In the genomic region with DNA sequence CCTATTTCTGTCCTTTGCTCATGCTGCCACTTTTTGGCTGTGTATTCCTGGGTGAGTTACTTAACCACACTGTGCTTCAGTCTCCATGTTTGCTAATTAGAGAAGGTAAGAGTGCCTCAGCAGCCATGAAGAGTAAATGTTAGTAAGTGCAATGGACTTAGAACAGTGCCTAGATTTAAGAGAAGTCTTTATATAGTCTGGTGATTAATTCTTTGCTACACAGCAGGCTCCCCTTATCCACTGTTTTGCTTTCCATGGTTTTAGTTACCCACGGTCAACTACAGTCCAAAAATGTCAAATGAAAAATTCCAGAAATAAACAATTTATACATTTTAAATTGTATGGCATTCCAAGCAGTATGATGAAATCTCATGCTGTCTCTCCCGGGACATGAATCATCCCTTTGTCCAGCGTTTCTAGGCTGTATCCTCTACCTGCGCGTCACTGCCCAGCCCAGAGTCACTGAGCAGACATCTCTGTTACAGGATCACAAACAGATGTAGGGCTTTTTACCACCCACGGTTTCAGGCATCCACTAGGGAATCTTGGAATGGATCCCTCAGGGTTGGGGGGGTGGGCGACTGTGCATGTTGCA, we compare ENCODE assay signal across 10 cellular contexts.
DNase-seq lines count a peak whose midpoint lies in the region; ATAC-seq and TF ChIP-seq lines count a peak whose summit lies in the region.
"Had no signal": no experiment of that assay in that cellular context is flagged by ENCODE, and none has a peak within 500 bp of the region (broad histone marks: within the 10 kb centered on the region; RNA-seq: fewer than 3 reads in every experiment).

No MANE protein-coding gene starts in this region.

- H3K9me3 ChIP-seq in esophagus muscularis mucosa (no peaks in the 10 kb centered on the region), transverse colon (no peaks in the 10 kb centered on the region)

- TF ChIP-seq POLR2A in esophagus muscularis mucosa (IDR thresholded peaks at IDR 0.05; ENCODE audit: low read depth) (no peak), transverse colon (IDR thresholded peaks at IDR 0.05) (no peak)

- H3K27ac ChIP-seq in RWPE1 (peak overlapping the region; percentile 64), esophagus muscularis mucosa (replicated peaks in 1 of 4) (peak overlapping the region; percentile 53 to 73 (median 62)), transverse colon (peak overlapping the region in 1 of 4 donors; percentile 26)

- CTCF ChIA-PET in RWPE1 (lab: Yijun Ruan, JAX): interaction anchor here (0.6 kb wide), 1 partner anchor 46 kb away, joined by 3 read pairs; no protein-coding TSS in a partner anchor

- no peak for TF ChIP-seq EP300 in esophagus muscularis mucosa (IDR thresholded peaks at IDR 0.05)
- TF ChIP-seq EP300 in transverse colon (IDR thresholded peaks at IDR 0.05; ENCODE audit: low read depth): no peak

- H3K27ac Mint-ChIP-seq in neural crest cell (ENCODE audit: unreplicated experiment): peak overlapping the region; percentile 60

- H3K36me3 ChIP-seq in esophagus muscularis mucosa: peaks cover 0 to 25% (median 14%) of the 10 kb centered on the region in 4 donors
- no peaks in the 10 kb centered on the region for H3K36me3 ChIP-seq in transverse colon

- 29% methylated on average over 7 of the region's 7 CpGs for whole genome bisulfite sequencing in esophagus muscularis mucosa
- WGBS in transverse colon (ENCODE audit: low coverage in 1 of 2), 2 donors: 63 to 74% methylated on average over 7 of the region's 7 CpGs

- in situ Hi-C loops in transverse colon (cut with MboI; ENCODE audit: low pct_ligation_motif_present in 1 of 4, low pct_unique_long_range_greater_than_20kb in 1 of 4, low sequenced_read_pairs in 3 of 4): no loop called here

- intact Hi-C loops in esophagus muscularis mucosa (cut with DNase I) (loop anchor here (2.0 kb wide), 1 partner anchor 89 kb away; no protein-coding TSS in a partner anchor), transverse colon (cut with DNase I; ENCODE audit: low total_unique reads) (no loop called here)

- H3K4me3 ChIP-seq in esophagus muscularis mucosa (no peak overlapping the region), transverse colon (no peak overlapping the region)

- H3K4me3 Mint-ChIP-seq in neural crest cell: no peak overlapping the region

- no peak for ATAC-seq in GM18517 (IDR thresholded peaks at IDR 0.05; ENCODE audit: unreplicated experiment)

- H3K4me1 ChIP-seq in esophagus muscularis mucosa (peaks cover 0 to 38% (median 28%) of the 10 kb centered on the region in 4 donors), transverse colon (no peaks in the 10 kb centered on the region)

- DNase-seq in Daoy (ENCODE audit: low read depth): peak; percentile 82
- DNase-seq in RWPE1 (ENCODE audit: low spot score): peak; percentile 74
- no peak for DNase-seq in esophagus muscularis mucosa (ENCODE audit: extremely low spot score)
- DNase-seq in neural crest cell (ENCODE audit: low read depth, low spot score): no peak
- no peak for DNase-seq in NCI-H345 treated with DMSO at 0.1 percent for 48 hours (lab: John Stamatoyannopoulos, UW; ENCODE audit: unreplicated experiment)
- no peak for DNase-seq in stimulated activated naive CD4-positive, alpha-beta T cell treated with Interleukin-2 at 50 U/mL for 16 hours (lab: John Stamatoyannopoulos, UW)
- no peak for DNase-seq in transverse colon
- DNase-seq: DMS79 treated with DMSO at 0.1 percent for 48 hours, NCI-H1105 had no signal

- H3K27me3 ChIP-seq in esophagus muscularis mucosa (no peaks in the 10 kb centered on the region), transverse colon (no peaks in the 10 kb centered on the region)

- H3K9me3 Mint-ChIP-seq in neural crest cell: no peaks in the 10 kb centered on the region

- POLR2A ChIA-PET in RWPE1 (lab: Yijun Ruan, JAX; ENCODE audit: low non-redundant PET): no interaction called here

- no peaks in the 10 kb centered on the region for H3K27me3 Mint-ChIP-seq in neural crest cell (ENCODE audit: low read depth)

- no peaks in the 10 kb centered on the region for H3K36me3 Mint-ChIP-seq in neural crest cell (ENCODE audit: low read depth)

- TF ChIP-seq CTCF in RWPE1 (conservative IDR thresholded peaks at IDR 0.05; ENCODE audit: low read depth) (no peak), esophagus muscularis mucosa (IDR thresholded peaks at IDR 0.05) (no peak), neural crest cell (conservative IDR thresholded peaks at IDR 0.05) (no peak), transverse colon (IDR thresholded peaks at IDR 0.05) (no peak)

- peaks cover 28% of the 10 kb centered on the region for H3K4me1 Mint-ChIP-seq in neural crest cell

Comparison
In these comparisons a context has a peak if more than half of its experiments do, and no peak if none do; other contexts are left out.
1. DNase-seq: peak in Daoy (single experiment) and RWPE1 (single experiment); none in esophagus muscularis mucosa (single experiment), neural crest cell (single experiment), NCI-H345 treated with DMSO at 0.1 percent for 48 hours (single experiment), stimulated activated naive CD4-positive, alpha-beta T cell treated with Interleukin-2 at 50 U/mL for 16 hours (single experiment) and transverse colon (single experiment).